Comparison of ENCODE assay signal across 16 cellular contexts in the genomic region with DNA sequence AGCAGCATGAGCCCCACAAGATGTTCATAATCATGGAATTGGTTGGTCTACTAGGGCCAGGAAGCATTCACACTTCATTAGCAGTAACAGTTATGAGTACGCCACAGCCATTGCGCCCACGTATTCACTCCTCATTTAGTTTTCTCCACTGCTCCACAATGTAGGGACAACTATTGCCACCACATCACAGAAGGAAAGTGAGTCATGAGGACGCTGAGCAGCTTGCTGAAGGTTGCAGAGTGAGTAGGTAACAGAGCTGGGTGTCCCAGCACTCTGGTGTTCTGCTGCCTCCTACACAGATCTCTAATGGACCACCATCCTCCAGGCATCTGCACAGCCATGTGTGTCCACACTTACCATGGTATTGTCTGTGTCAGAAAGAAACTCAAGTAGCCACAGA.
DNase-seq lines count a peak whose midpoint lies in the region; ATAC-seq and TF ChIP-seq lines count a peak whose summit lies in the region.
"Had no signal": no experiment of that assay in that cellular context is flagged by ENCODE, and none has a peak within 500 bp of the region (broad histone marks: within the 10 kb centered on the region; RNA-seq: fewer than 3 reads in every experiment).

No MANE protein-coding gene starts in this region.

- H3K4me3 Mint-ChIP-seq in activated T-helper 17 cell treated with anti-CD3 and anti-CD28 coated beads, Interleukin-2, amount 50 U/mL, for 72 hours = no peak overlapping the region
- H3K4me3 Mint-ChIP-seq: CD4-positive, alpha-beta T cell; GM23338; IgD-negative memory B cell had no signal

- no peaks in the 10 kb centered on the region for H3K4me1 Mint-ChIP-seq in activated T-helper 17 cell treated with anti-CD3 and anti-CD28 coated beads, Interleukin-2, amount 50 U/mL, for 72 hours
- H3K4me1 Mint-ChIP-seq: GM23338, IgD-negative memory B cell had no signal

- DNase-seq in cardiac septum (ENCODE audit: low spot score) (peak; percentile 10), heart right ventricle (no peak), middle frontal gyrus (ENCODE audit: extremely low spot score, low spot score) (peak; percentile 30), sigmoid colon (peak; percentile 21), cortex of kidney (lab: John Stamatoyannopoulos, UW) (no peak)
- DNase-seq: ACHN; Caco-2; CD4-positive, alpha-beta T cell; HCEC 1CT had no signal

- no peaks in the 10 kb centered on the region for H3K36me3 Mint-ChIP-seq in activated T-helper 17 cell treated with anti-CD3 and anti-CD28 coated beads, Interleukin-2, amount 50 U/mL, for 72 hours (ENCODE audit: low read depth)
- H3K36me3 Mint-ChIP-seq: IgD-negative memory B cell had no signal

- TF ChIP-seq EP300 in sigmoid colon (IDR thresholded peaks at IDR 0.05) = no peak

- H3K9me3 ChIP-seq in heart right ventricle (peaks cover 0 to 8% (median 0%) of the 10 kb centered on the region in 11 donors), sigmoid colon (no peaks in the 10 kb centered on the region)
- H3K9me3 ChIP-seq: Caco-2 had no signal

- peaks cover 23% of the 10 kb centered on the region for H3K27me3 Mint-ChIP-seq in activated T-helper 17 cell treated with anti-CD3 and anti-CD28 coated beads, Interleukin-2, amount 50 U/mL, for 72 hours

- TF ChIP-seq POLR2A in sigmoid colon (IDR thresholded peaks at IDR 0.05) = no peak

- WGBS in heart right ventricle, 2 donors = 90 to 92% methylated on average over 4 of the region's 4 CpGs
- 90 to 96% methylated on average over 4 of the region's 4 CpGs for WGBS in sigmoid colon, 2 donors

- H3K27me3 ChIP-seq in heart right ventricle = no peaks in the 10 kb centered on the region
- H3K27me3 ChIP-seq in sigmoid colon = no peaks in the 10 kb centered on the region

- TF ChIP-seq CTCF in heart right ventricle (IDR thresholded peaks at IDR 0.05) (no peak), sigmoid colon (IDR thresholded peaks at IDR 0.05) (no peak)

- intact Hi-C loops in cardiac septum (cut with DNase I) = no loop called here
- intact Hi-C loops in heart right ventricle (cut with DNase I) = no loop called here
- intact Hi-C loops in sigmoid colon (cut with DNase I) = no loop called here

- H3K36me3 ChIP-seq in heart right ventricle (no peaks in the 10 kb centered on the region), sigmoid colon (no peaks in the 10 kb centered on the region)

- no peak for ATAC-seq in heart right ventricle
- peak; percentile 37 for ATAC-seq in activated T-helper 17 cell treated with anti-CD3 and anti-CD28 coated beads, Interleukin-2, amount 50 U/mL, for 72 hours (replicated peaks)
- no peak for ATAC-seq in HG03432 (IDR thresholded peaks at IDR 0.05; ENCODE audit: unreplicated experiment)
- no peak for ATAC-seq in HG03097 (IDR thresholded peaks at IDR 0.05; ENCODE audit: low FRiP score, unreplicated experiment)
- ATAC-seq: GM23338, HepG2 had no signal

- H3K27ac Mint-ChIP-seq in activated T-helper 17 cell treated with anti-CD3 and anti-CD28 coated beads, Interleukin-2, amount 50 U/mL, for 72 hours = no peak overlapping the region
- H3K27ac Mint-ChIP-seq: CD4-positive, alpha-beta T cell; GM23338; IgD-negative memory B cell had no signal

- H3K4me3 ChIP-seq in heart right ventricle = no peak overlapping the region
- no peak overlapping the region for H3K4me3 ChIP-seq in sigmoid colon
- H3K4me3 ChIP-seq: GM23338 had no signal

- no peaks in the 10 kb centered on the region for H3K9me3 Mint-ChIP-seq in activated T-helper 17 cell treated with anti-CD3 and anti-CD28 coated beads, Interleukin-2, amount 50 U/mL, for 72 hours
- H3K9me3 Mint-ChIP-seq: CD4-positive, alpha-beta T cell had no signal

- peaks cover 0 to 4% (median 0%) of the 10 kb centered on the region in 9 donors for H3K4me1 ChIP-seq in heart right ventricle
- no peaks in the 10 kb centered on the region for H3K4me1 ChIP-seq in sigmoid colon
- H3K4me1 ChIP-seq: Caco-2 had no signal

- H3K27ac ChIP-seq in heart right ventricle (no peak overlapping the region), sigmoid colon (no peak overlapping the region)
- H3K27ac ChIP-seq: C4-2B had no signal

Comparison
In these comparisons a context has a peak if more than half of its experiments do, and no peak if none do; other contexts are left out.
1. DNase-seq: peak in cardiac septum (single experiment), middle frontal gyrus (single experiment) and sigmoid colon (single experiment); none in heart right ventricle (0 of 2) and cortex of kidney (single experiment).